Comparison of ENCODE assay signal across 12 cellular contexts in genomic region chr11:77175869-77176539, GRCh38. TPM values are rescaled to one million over a fixed set of nuclear protein-coding genes. Genes with fewer than 3 reads are reported as not detected.
A peak's percentile ranks its signal among the peaks of the same experiment; 100 is the strongest.
DNase-seq lines count a peak whose midpoint lies in the region; ATAC-seq and TF ChIP-seq lines count a peak whose summit lies in the region.
"Had no signal": no experiment of that assay in that cellular context is flagged by ENCODE, and none has a peak within 500 bp of the region (broad histone marks: within the 10 kb centered on the region; RNA-seq: fewer than 3 reads in every experiment).

No MANE protein-coding gene starts in this region.

- peak in 3 of 4 donors; percentile 62 to 68 (median 67) for ATAC-seq in heart left ventricle
- no peak for ATAC-seq in HG03045 (IDR thresholded peaks at IDR 0.05; ENCODE audit: unreplicated experiment)
- ATAC-seq in GM21390 (IDR thresholded peaks at IDR 0.05; ENCODE audit: unreplicated experiment) = no peak
- ATAC-seq in GM18861 (IDR thresholded peaks at IDR 0.05; ENCODE audit: unreplicated experiment) = no peak
- ATAC-seq: activated CD8-positive, alpha-beta memory T cell treated with anti-CD3 and anti-CD28 coated beads, Interleukin-2, amount 10 ng/mL, durations not matched to agents 7 days and 5 days had no signal

- H3K36me3 Mint-ChIP-seq in activated T-helper 1 cell treated with anti-CD3 and anti-CD28 coated beads, Interleukin-12 subunit alpha, Interleukin-12 subunit beta, Interleukin-2, Interleukin-4 antibody, amounts not matched to agents 30 ng/mL and 10 ng/mL and 1 ng/mL, durations not matched to agents 14 hours and 24 hours and 36 hours (ENCODE audit: low read depth) = no peaks in the 10 kb centered on the region
- H3K36me3 Mint-ChIP-seq: activated CD8-positive, alpha-beta memory T cell treated with anti-CD3 and anti-CD28 coated beads, Interleukin-2, amount 10 ng/mL, durations not matched to agents 7 days and 5 days had no signal

- H3K4me3 ChIP-seq in heart left ventricle (peak overlapping the region in 6 of 12 donors; percentile 11 to 50 (median 22)), neutrophil (ENCODE audit: low read depth in 1 of 2, low read length in 1 of 2) (peak overlapping the region in 1 of 2 experiments; percentile 32)

- TF ChIP-seq CTCF in heart left ventricle (IDR thresholded peaks at IDR 0.05) (no peak), neutrophil (IDR thresholded peaks at IDR 0.05) (no peak)

- H3K27ac ChIP-seq in heart left ventricle (peak overlapping the region in 2 of 12 donors; percentile 25 to 86), neutrophil (peak overlapping the region; percentile 29)
- H3K27ac ChIP-seq: brain microvascular endothelial cell had no signal

- TF ChIP-seq POLR2A in heart left ventricle (IDR thresholded peaks at IDR 0.05) = no peak

- peaks cover 3% of the 10 kb centered on the region for H3K27me3 Mint-ChIP-seq in activated T-helper 1 cell treated with anti-CD3 and anti-CD28 coated beads, Interleukin-12 subunit alpha, Interleukin-12 subunit beta, Interleukin-2, Interleukin-4 antibody, amounts not matched to agents 30 ng/mL and 10 ng/mL and 1 ng/mL, durations not matched to agents 14 hours and 24 hours and 36 hours (ENCODE audit: insufficient read depth)
- H3K27me3 Mint-ChIP-seq: activated CD8-positive, alpha-beta memory T cell treated with anti-CD3 and anti-CD28 coated beads, Interleukin-2, amount 10 ng/mL, durations not matched to agents 7 days and 5 days had no signal

- no peaks in the 10 kb centered on the region for H3K4me1 Mint-ChIP-seq in activated T-helper 1 cell treated with anti-CD3 and anti-CD28 coated beads, Interleukin-12 subunit alpha, Interleukin-12 subunit beta, Interleukin-2, Interleukin-4 antibody, amounts not matched to agents 30 ng/mL and 10 ng/mL and 1 ng/mL, durations not matched to agents 14 hours and 24 hours and 36 hours (ENCODE audit: low read depth)
- H3K4me1 Mint-ChIP-seq: activated CD8-positive, alpha-beta memory T cell treated with anti-CD3 and anti-CD28 coated beads, Interleukin-2, amount 10 ng/mL, durations not matched to agents 7 days and 5 days had no signal

- 48 to 53% (median 53%) methylated on average over 8 to 12 of the region's 12 CpGs for WGBS in heart left ventricle, 4 donors

- H3K9me3 ChIP-seq in heart left ventricle (no peaks in the 10 kb centered on the region), neutrophil (no peaks in the 10 kb centered on the region)

- peak; percentile 62 for DNase-seq in GF-D8 (lab: John Stamatoyannopoulos, UW)
- DNase-seq in NCI-H526 (lab: John Stamatoyannopoulos, UW) = peak; percentile 42 to 79
- DNase-seq in heart left ventricle = peak; percentile 49 to 82 (median 56)
- no peak for DNase-seq in activated T-helper 1 cell treated with anti-CD3 and anti-CD28 coated beads, Interleukin-12 subunit alpha, Interleukin-12 subunit beta, Interleukin-2, Interleukin-4 antibody, amounts not matched to agents 30 ng/mL and 10 ng/mL and 1 ng/mL, durations not matched to agents 14 hours and 24 hours and 36 hours (ENCODE audit: low spot score)
- DNase-seq: activated CD8-positive, alpha-beta memory T cell treated with anti-CD3 and anti-CD28 coated beads, Interleukin-2, amount 10 ng/mL, durations not matched to agents 7 days and 5 days; brain microvascular endothelial cell; DND-41; NCI-H2029 treated with DMSO at 0.1 percent for 48 hours had no signal

- H3K27me3 ChIP-seq in heart left ventricle = no peaks in the 10 kb centered on the region
- no peaks in the 10 kb centered on the region for H3K27me3 ChIP-seq in neutrophil
- H3K27me3 ChIP-seq: brain microvascular endothelial cell had no signal

- H3K4me1 ChIP-seq in heart left ventricle (peaks cover 0 to 23% (median 0%) of the 10 kb centered on the region in 12 donors), neutrophil (ENCODE audit: control insufficient read depth in 1 of 2, insufficient read depth in 1 of 2, low read depth in 1 of 2, low read length in 1 of 2) (peaks cover 16 to 21% of the 10 kb centered on the region in 2 experiments)

- no peak overlapping the region for H3K27ac Mint-ChIP-seq in activated T-helper 1 cell treated with anti-CD3 and anti-CD28 coated beads, Interleukin-12 subunit alpha, Interleukin-12 subunit beta, Interleukin-2, Interleukin-4 antibody, amounts not matched to agents 30 ng/mL and 10 ng/mL and 1 ng/mL, durations not matched to agents 14 hours and 24 hours and 36 hours
- H3K27ac Mint-ChIP-seq: activated CD8-positive, alpha-beta memory T cell treated with anti-CD3 and anti-CD28 coated beads, Interleukin-2, amount 10 ng/mL, durations not matched to agents 7 days and 5 days had no signal

- H3K36me3 ChIP-seq in heart left ventricle (peaks cover 0 to 9% (median 0%) of the 10 kb centered on the region in 9 donors), neutrophil (no peaks in the 10 kb centered on the region)
- H3K36me3 ChIP-seq: brain microvascular endothelial cell had no signal

- intact Hi-C loops in heart left ventricle (cut with DNase I) = no loop called here
- intact Hi-C loops in activated T-helper 1 cell treated with anti-CD3 and anti-CD28 coated beads, Interleukin-12 subunit alpha, Interleukin-12 subunit beta, Interleukin-2, Interleukin-4 antibody, amounts not matched to agents 30 ng/mL and 10 ng/mL and 1 ng/mL, durations not matched to agents 14 hours and 24 hours and 36 hours (cut with micrococcal nuclease) = no loop called here

- H3K9me3 Mint-ChIP-seq in activated T-helper 1 cell treated with anti-CD3 and anti-CD28 coated beads, Interleukin-12 subunit alpha, Interleukin-12 subunit beta, Interleukin-2, Interleukin-4 antibody, amounts not matched to agents 30 ng/mL and 10 ng/mL and 1 ng/mL, durations not matched to agents 14 hours and 24 hours and 36 hours = peaks cover 5% of the 10 kb centered on the region

- no peak overlapping the region for H3K4me3 Mint-ChIP-seq in activated T-helper 1 cell treated with anti-CD3 and anti-CD28 coated beads, Interleukin-12 subunit alpha, Interleukin-12 subunit beta, Interleukin-2, Interleukin-4 antibody, amounts not matched to agents 30 ng/mL and 10 ng/mL and 1 ng/mL, durations not matched to agents 14 hours and 24 hours and 36 hours
- H3K4me3 Mint-ChIP-seq: activated CD8-positive, alpha-beta memory T cell treated with anti-CD3 and anti-CD28 coated beads, Interleukin-2, amount 10 ng/mL, durations not matched to agents 7 days and 5 days had no signal

RNA-seq across cellular contexts. Expression of gene MYO7A, which starts 48.0 kb away (rescaled TPM):
- total RNA-seq in heart left ventricle = 10 to 100 TPM in 1 of 9 donors, 1 to 10 TPM in 8; 1.6 to 17.1 (median 2.7) TPM
- 1 to 10 TPM; 1.0 to 2.9 TPM for polyA plus RNA-seq in heart left ventricle
- 0.07 and 0.29 TPM in 2 replicates for total RNA-seq in activated T-helper 1 cell treated with anti-CD3 and anti-CD28 coated beads, Interleukin-12 subunit alpha, Interleukin-12 subunit beta, Interleukin-2, Interleukin-4 antibody, amounts not matched to agents 30 ng/mL and 10 ng/mL and 1 ng/mL, durations not matched to agents 14 hours and 24 hours and 36 hours

Comparison
In these comparisons a context has a peak if more than half of its experiments do, and no peak if none do; other contexts are left out.
1. ATAC-seq: peak in heart left ventricle (3 of 4); none in HG03045 (single experiment), GM21390 (single experiment) and GM18861 (single experiment).